8 cellular contexts compared by ENCODE assay signal in genomic region chr2:158967114-158967730, GRCh38. TPM values are rescaled to one million over a fixed set of nuclear protein-coding genes. Genes with fewer than 3 reads are reported as not detected.
A peak's percentile ranks its signal among the peaks of the same experiment; 100 is the strongest.
DNase-seq lines count a peak whose midpoint lies in the region; ATAC-seq and TF ChIP-seq lines count a peak whose summit lies in the region.

No MANE protein-coding gene starts in this region.

- TF ChIP-seq CTCF in GM23338 (conservative IDR thresholded peaks at IDR 0.05; ENCODE audit: low read depth in 2 of 2) (no peak; a peak in 1 of 4 replicates), WERI-Rb-1 (IDR thresholded peaks at IDR 0.05; ENCODE audit: low read depth, low read length) (no peak), right atrium auricular region (IDR thresholded peaks at IDR 0.05) (no peak), foreskin keratinocyte (conservative IDR thresholded peaks at IDR 0.05) (no peak)

- H3K4me3 Mint-ChIP-seq in GM23338: peak overlapping the region; percentile 95
- no peak overlapping the region for H3K4me3 Mint-ChIP-seq in activated T-cell treated with anti-CD3 and anti-CD28 coated beads, Interleukin-2, amount 50 U/mL, for 4 hours

- H3K27ac Mint-ChIP-seq in GM23338: no peak overlapping the region

- peaks cover 18% of the 10 kb centered on the region for H4K20me1 ChIP-seq in GM23338 (replicated peaks; ENCODE audit: insufficient read depth)

- ATAC-seq in GM23338 (peak; percentile 5), GM18858 (IDR thresholded peaks at IDR 0.05; ENCODE audit: unreplicated experiment) (no peak), foreskin keratinocyte (no peak)
- ATAC-seq in activated T-cell treated with anti-CD3 and anti-CD28 coated beads, Interleukin-2, amount 50 U/mL, for 4 hours: no peak

- H3K9me2 ChIP-seq in GM23338 (ENCODE audit: insufficient read depth): no peaks in the 10 kb centered on the region

- H3K27me3 ChIP-seq in GM23338 (ENCODE audit: insufficient read depth): peaks cover 58% of the 10 kb centered on the region
- no peaks in the 10 kb centered on the region for H3K27me3 ChIP-seq in WERI-Rb-1 (ENCODE audit: insufficient read depth, low read depth, severe bottlenecking)
- H3K27me3 ChIP-seq in right atrium auricular region: no peaks in the 10 kb centered on the region
- no peaks in the 10 kb centered on the region for H3K27me3 ChIP-seq in rectal smooth muscle tissue (ENCODE audit: control insufficient read depth, insufficient read depth, low read length)
- H3K27me3 ChIP-seq in foreskin keratinocyte: no peaks in the 10 kb centered on the region

- H3K9me3 Mint-ChIP-seq in GM23338: no peaks in the 10 kb centered on the region
- H3K9me3 Mint-ChIP-seq in activated T-cell treated with anti-CD3 and anti-CD28 coated beads, Interleukin-2, amount 50 U/mL, for 4 hours: no peaks in the 10 kb centered on the region

- H3K9me3 ChIP-seq in WERI-Rb-1 (ENCODE audit: severe bottlenecking): no peaks in the 10 kb centered on the region
- no peaks in the 10 kb centered on the region for H3K9me3 ChIP-seq in right atrium auricular region

- H3F3A ChIP-seq in GM23338 (replicated peaks; ENCODE audit: low read depth): no peaks in the 10 kb centered on the region; the same call in 1 of the 2 replicates

- H3K79me2 ChIP-seq in GM23338 (replicated peaks; ENCODE audit: insufficient read depth): peaks cover 17% of the 10 kb centered on the region

- peaks cover 18% of the 10 kb centered on the region for H3K4me1 Mint-ChIP-seq in GM23338
- H3K4me1 Mint-ChIP-seq in activated T-cell treated with anti-CD3 and anti-CD28 coated beads, Interleukin-2, amount 50 U/mL, for 4 hours (ENCODE audit: low read depth): peaks cover 17% of the 10 kb centered on the region

- peak overlapping the region; percentile 83 for H2AFZ ChIP-seq in GM23338

- no peak overlapping the region for H3K27ac ChIP-seq in GM23338 (ENCODE audit: low read depth)
- peak overlapping the region; percentile 94 for H3K27ac ChIP-seq in WERI-Rb-1
- peak overlapping the region; percentile 93 to 96 for H3K27ac ChIP-seq in right atrium auricular region
- H3K27ac ChIP-seq in rectal smooth muscle tissue (ENCODE audit: low read depth, low read length): peak overlapping the region; percentile 82
- H3K27ac ChIP-seq in foreskin keratinocyte: no peak overlapping the region

- DNase-seq in GM23338 (ENCODE audit: low spot score): no peak
- DNase-seq in WERI-Rb-1: peak; percentile 64
- no peak for DNase-seq in right atrium auricular region (ENCODE audit: low spot score)
- DNase-seq in Kasumi-1 (lab: John Stamatoyannopoulos, UW): no peak
- DNase-seq in foreskin keratinocyte: no peak
- DNase-seq in activated T-cell treated with anti-CD3 and anti-CD28 coated beads, Interleukin-2, amount 50 U/mL, for 4 hours: no peak

- H3K4me2 ChIP-seq in GM23338: peak overlapping the region; percentile 98

- peak overlapping the region; percentile 87 for H3K4me3 ChIP-seq in GM23338
- H3K4me3 ChIP-seq in WERI-Rb-1 (ENCODE audit: low read depth, low read length): peak overlapping the region; percentile 97
- peak overlapping the region; percentile 74 for H3K4me3 ChIP-seq in right atrium auricular region
- peak overlapping the region; percentile 94 for H3K4me3 ChIP-seq in rectal smooth muscle tissue (ENCODE audit: low read length)

- H3K36me3 ChIP-seq in GM23338 (ENCODE audit: insufficient read depth) (no peaks in the 10 kb centered on the region), WERI-Rb-1 (no peaks in the 10 kb centered on the region), right atrium auricular region (no peaks in the 10 kb centered on the region), rectal smooth muscle tissue (ENCODE audit: control insufficient read depth, insufficient read depth, low read length) (no peaks in the 10 kb centered on the region)

- H3K27me3 Mint-ChIP-seq in GM23338 (ENCODE audit: insufficient read depth, low read depth, poor library complexity): peaks cover 41% of the 10 kb centered on the region
- peaks cover 42% of the 10 kb centered on the region for H3K27me3 Mint-ChIP-seq in activated T-cell treated with anti-CD3 and anti-CD28 coated beads, Interleukin-2, amount 50 U/mL, for 4 hours (ENCODE audit: low read depth)

- H3K36me3 Mint-ChIP-seq in GM23338 (ENCODE audit: low read depth): no peaks in the 10 kb centered on the region
- no peaks in the 10 kb centered on the region for H3K36me3 Mint-ChIP-seq in activated T-cell treated with anti-CD3 and anti-CD28 coated beads, Interleukin-2, amount 50 U/mL, for 4 hours (ENCODE audit: insufficient read depth)

- peaks cover 6% of the 10 kb centered on the region for H3K4me1 ChIP-seq in GM23338 (ENCODE audit: insufficient read depth)
- H3K4me1 ChIP-seq in right atrium auricular region: peaks cover 0 to 41% of the 10 kb centered on the region in 2 donors
- H3K4me1 ChIP-seq in rectal smooth muscle tissue (ENCODE audit: control insufficient read depth, insufficient read depth, low read length): peaks cover 11% of the 10 kb centered on the region
- H3K4me1 ChIP-seq in foreskin keratinocyte: peaks cover 21% of the 10 kb centered on the region

- no peak overlapping the region for H3K9ac ChIP-seq in rectal smooth muscle tissue (ENCODE audit: low read length)

TF ChIP-seq in GM23338, 12 proteins besides CTCF, POLR2A, EP300 and RAD21 (continues in another document):
- TF ChIP-seq ZNF114 (CRISPR knock-in tag; IDR thresholded peaks at IDR 0.05): no peak
- no peak for TF ChIP-seq EZH2phosphoT487 (IDR thresholded peaks at IDR 0.05; ENCODE audit: unreplicated experiment)
- no peak for TF ChIP-seq JUNB (IDR thresholded peaks at IDR 0.05; ENCODE audit: unreplicated experiment)
- TF ChIP-seq ZNF462 (CRISPR knock-in tag; IDR thresholded peaks at IDR 0.05): no peak

RNA-seq across cellular contexts. Expression of gene TANC1, which starts 1.2 kb away (rescaled TPM):
- total RNA-seq in GM23338 (2014; rRNA removed; shearing (Covaris generic)): 8.5 and 9.5 TPM in 2 replicates
- polyA plus RNA-seq in GM23338 (2016; fragmentation: Nextera tagmentation; extraction: Ambion mirVana) (2.7 and 2.8 TPM in 2 replicates), foreskin keratinocyte (6.2 and 7.4 TPM in 2 replicates)
- total RNA-seq in right atrium auricular region (10 to 100 TPM; 51.8 to 58.9 TPM), foreskin keratinocyte (28.0 and 29.7 TPM in 2 replicates)
- total RNA-seq in activated T-cell treated with anti-CD3 and anti-CD28 coated beads, Interleukin-2, amount 50 U/mL, for 4 hours: under 1 TPM; 0.33 to 0.40 (median 0.34) TPM

Comparison
In these comparisons a context has a peak if more than half of its experiments do, and no peak if none do; other contexts are left out.
1. H3K27ac ChIP-seq: peak in WERI-Rb-1 (single experiment), right atrium auricular region (2 of 2) and rectal smooth muscle tissue (single experiment); none in GM23338 (single experiment) and foreskin keratinocyte (single experiment).
2. Peak in every context shown above with its lines, with median percentiles within 50 percentile points of each other: H3K4me3 ChIP-seq.